ENCODE assay signal across 1 cellular context in the genomic region with DNA sequence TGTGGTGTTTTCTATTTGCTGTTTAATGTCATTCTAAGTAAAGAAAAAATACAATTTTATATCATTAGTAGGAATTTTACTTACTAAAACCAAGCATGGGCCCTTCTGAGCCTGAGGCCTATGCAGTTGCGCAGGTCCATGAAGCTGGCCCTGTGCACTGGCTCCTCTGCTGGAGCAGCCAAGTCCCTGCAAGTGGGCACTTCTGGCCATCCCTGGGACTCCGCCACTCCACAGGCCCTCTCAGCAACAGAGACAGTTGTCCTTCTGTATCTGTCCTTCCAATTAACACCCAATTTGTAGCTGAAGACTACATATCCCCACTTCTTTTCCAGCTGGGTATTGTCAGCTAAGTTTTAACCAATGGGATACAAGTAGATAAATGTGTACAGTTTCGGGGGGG.
TF ChIP-seq lines count a peak whose summit lies in the region.

No MANE protein-coding gene starts in this region.

TF ChIP-seq in GM23338, 12 proteins besides CTCF, POLR2A, EP300 and RAD21 (continued from another document):
- TF ChIP-seq, protein P1, sequence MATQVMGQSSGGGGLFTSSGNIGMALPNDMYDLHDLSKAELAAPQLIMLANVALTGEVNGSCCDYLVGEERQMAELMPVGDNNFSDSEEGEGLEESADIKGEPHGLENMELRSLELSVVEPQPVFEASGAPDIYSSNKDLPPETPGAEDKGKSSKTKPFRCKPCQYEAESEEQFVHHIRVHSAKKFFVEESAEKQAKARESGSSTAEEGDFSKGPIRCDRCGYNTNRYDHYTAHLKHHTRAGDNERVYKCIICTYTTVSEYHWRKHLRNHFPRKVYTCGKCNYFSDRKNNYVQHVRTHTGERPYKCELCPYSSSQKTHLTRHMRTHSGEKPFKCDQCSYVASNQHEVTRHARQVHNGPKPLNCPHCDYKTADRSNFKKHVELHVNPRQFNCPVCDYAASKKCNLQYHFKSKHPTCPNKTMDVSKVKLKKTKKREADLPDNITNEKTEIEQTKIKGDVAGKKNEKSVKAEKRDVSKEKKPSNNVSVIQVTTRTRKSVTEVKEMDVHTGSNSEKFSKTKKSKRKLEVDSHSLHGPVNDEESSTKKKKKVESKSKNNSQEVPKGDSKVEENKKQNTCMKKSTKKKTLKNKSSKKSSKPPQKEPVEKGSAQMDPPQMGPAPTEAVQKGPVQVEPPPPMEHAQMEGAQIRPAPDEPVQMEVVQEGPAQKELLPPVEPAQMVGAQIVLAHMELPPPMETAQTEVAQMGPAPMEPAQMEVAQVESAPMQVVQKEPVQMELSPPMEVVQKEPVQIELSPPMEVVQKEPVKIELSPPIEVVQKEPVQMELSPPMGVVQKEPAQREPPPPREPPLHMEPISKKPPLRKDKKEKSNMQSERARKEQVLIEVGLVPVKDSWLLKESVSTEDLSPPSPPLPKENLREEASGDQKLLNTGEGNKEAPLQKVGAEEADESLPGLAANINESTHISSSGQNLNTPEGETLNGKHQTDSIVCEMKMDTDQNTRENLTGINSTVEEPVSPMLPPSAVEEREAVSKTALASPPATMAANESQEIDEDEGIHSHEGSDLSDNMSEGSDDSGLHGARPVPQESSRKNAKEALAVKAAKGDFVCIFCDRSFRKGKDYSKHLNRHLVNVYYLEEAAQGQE (IDR thresholded peaks at IDR 0.05; ENCODE audit: unreplicated experiment) = no peak
- TF ChIP-seq STAT1 (IDR thresholded peaks at IDR 0.05; ENCODE audit: unreplicated experiment) (no peak), ZNF114 (CRISPR knock-in tag; IDR thresholded peaks at IDR 0.05) (no peak), EZH2phosphoT487 (IDR thresholded peaks at IDR 0.05; ENCODE audit: unreplicated experiment) (no peak), ZNF331 (CRISPR knock-in tag; IDR thresholded peaks at IDR 0.05; ENCODE audit: low read depth) (no peak), JUNB (IDR thresholded peaks at IDR 0.05; ENCODE audit: unreplicated experiment) (no peak), CREB1 (CRISPR knock-in tag; IDR thresholded peaks at IDR 0.05; ENCODE audit: low read depth) (no peak)
- TF ChIP-seq, protein P2, sequence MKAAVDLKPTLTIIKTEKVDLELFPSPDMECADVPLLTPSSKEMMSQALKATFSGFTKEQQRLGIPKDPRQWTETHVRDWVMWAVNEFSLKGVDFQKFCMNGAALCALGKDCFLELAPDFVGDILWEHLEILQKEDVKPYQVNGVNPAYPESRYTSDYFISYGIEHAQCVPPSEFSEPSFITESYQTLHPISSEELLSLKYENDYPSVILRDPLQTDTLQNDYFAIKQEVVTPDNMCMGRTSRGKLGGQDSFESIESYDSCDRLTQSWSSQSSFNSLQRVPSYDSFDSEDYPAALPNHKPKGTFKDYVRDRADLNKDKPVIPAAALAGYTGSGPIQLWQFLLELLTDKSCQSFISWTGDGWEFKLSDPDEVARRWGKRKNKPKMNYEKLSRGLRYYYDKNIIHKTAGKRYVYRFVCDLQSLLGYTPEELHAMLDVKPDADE (IDR thresholded peaks at IDR 0.05) = no peak
